Comparison of ENCODE assay signal across 10 cellular contexts in the genomic region with DNA sequence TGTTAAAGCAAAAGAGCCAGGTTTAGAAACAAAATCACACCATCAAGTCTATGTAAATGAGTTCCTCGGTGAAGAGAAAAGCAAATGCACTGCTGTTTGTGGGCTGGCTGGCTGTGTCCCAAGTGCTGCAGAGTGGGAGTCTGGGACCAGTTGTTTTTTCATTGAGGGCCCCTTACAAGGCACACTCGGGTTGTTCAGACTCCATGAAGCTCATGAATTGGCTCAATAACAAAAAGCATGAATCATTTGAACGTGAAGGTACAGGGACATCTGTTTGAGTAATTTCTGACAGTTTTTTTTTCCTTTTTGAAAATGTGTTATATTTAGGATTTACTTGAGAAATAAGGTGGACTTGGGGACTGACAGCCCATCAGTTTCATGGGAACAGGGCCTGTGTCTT. TPM values are rescaled to one million over a fixed set of nuclear protein-coding genes. Genes with fewer than 3 reads are reported as not detected.
A peak's percentile ranks its signal among the peaks of the same experiment; 100 is the strongest.
DNase-seq lines count a peak whose midpoint lies in the region; ATAC-seq and TF ChIP-seq lines count a peak whose summit lies in the region.
"Had no signal": no experiment of that assay in that cellular context is flagged by ENCODE, and none has a peak within 500 bp of the region (broad histone marks: within the 10 kb centered on the region; RNA-seq: fewer than 3 reads in every experiment).

No MANE protein-coding gene starts in this region.

- DNase-seq in activated CD4-positive, alpha-beta T cell treated with anti-CD3 and anti-CD28 coated beads for 48 hours: peak; percentile 35
- DNase-seq in activated CD4-positive, alpha-beta T cell treated with anti-CD3 and anti-CD28 coated beads for 1 hour: no peak
- peak; percentile 26 to 39 for DNase-seq in SJCRH30
- peak; percentile 6 for DNase-seq in glomerular visceral epithelial cell (ENCODE audit: extremely low spot score)
- DNase-seq in stimulated activated effector memory CD8-positive, alpha-beta T cell treated with anti-CD3 and anti-CD28 coated beads, Interleukin-12 subunit alpha, Interleukin-12 subunit beta, amount 100 ng/mL, for 72 hours (ENCODE audit: low spot score in 2 of 2): no peak
- DNase-seq in NAMALWA (ENCODE audit: low spot score): no peak
- no peak for DNase-seq in WERI-Rb-1
- DNase-seq: adrenal gland, NCI-H526 treated with DMSO at 0.1 percent for 48 hours had no signal

- no peak overlapping the region for H3K27ac ChIP-seq in SJCRH30
- no peak overlapping the region for H3K27ac ChIP-seq in WERI-Rb-1

- H3K36me3 ChIP-seq in SJCRH30: no peaks in the 10 kb centered on the region
- no peaks in the 10 kb centered on the region for H3K36me3 ChIP-seq in WERI-Rb-1
- H3K36me3 ChIP-seq: adrenal gland had no signal

- no peaks in the 10 kb centered on the region for H3K36me3 Mint-ChIP-seq in stimulated activated effector memory CD8-positive, alpha-beta T cell treated with anti-CD3 and anti-CD28 coated beads, Interleukin-12 subunit alpha, Interleukin-12 subunit beta, amount 100 ng/mL, for 72 hours

- TF ChIP-seq CTCF in WERI-Rb-1 (IDR thresholded peaks at IDR 0.05; ENCODE audit: low read depth, low read length): no peak

- no peak overlapping the region for H3K4me3 ChIP-seq in SJCRH30
- no peak overlapping the region for H3K4me3 ChIP-seq in WERI-Rb-1 (ENCODE audit: low read depth, low read length)
- H3K4me3 ChIP-seq: adrenal gland had no signal

- H3K4me1 ChIP-seq in SJCRH30: peaks cover 14% of the 10 kb centered on the region; the same call in 1 of the 2 replicates

- peak; percentile 42 for ATAC-seq in stimulated activated effector memory CD8-positive, alpha-beta T cell treated with anti-CD3 and anti-CD28 coated beads, Interleukin-12 subunit alpha, Interleukin-12 subunit beta, amount 100 ng/mL, for 72 hours
- ATAC-seq in HG03457 (IDR thresholded peaks at IDR 0.05; ENCODE audit: unreplicated experiment): no peak

- no peaks in the 10 kb centered on the region for H3K27me3 ChIP-seq in SJCRH30
- H3K27me3 ChIP-seq in WERI-Rb-1 (ENCODE audit: insufficient read depth, low read depth, severe bottlenecking): no peaks in the 10 kb centered on the region
- H3K27me3 ChIP-seq: adrenal gland had no signal

- H3K27ac Mint-ChIP-seq in stimulated activated effector memory CD8-positive, alpha-beta T cell treated with anti-CD3 and anti-CD28 coated beads, Interleukin-12 subunit alpha, Interleukin-12 subunit beta, amount 100 ng/mL, for 72 hours: peak overlapping the region; percentile 40

- peaks cover 44% of the 10 kb centered on the region for H3K4me1 Mint-ChIP-seq in stimulated activated effector memory CD8-positive, alpha-beta T cell treated with anti-CD3 and anti-CD28 coated beads, Interleukin-12 subunit alpha, Interleukin-12 subunit beta, amount 100 ng/mL, for 72 hours

- no peaks in the 10 kb centered on the region for H3K9me3 Mint-ChIP-seq in stimulated activated effector memory CD8-positive, alpha-beta T cell treated with anti-CD3 and anti-CD28 coated beads, Interleukin-12 subunit alpha, Interleukin-12 subunit beta, amount 100 ng/mL, for 72 hours

- H3K9me3 ChIP-seq in SJCRH30 (replicated peaks): 0 out of 2 replicates have a peak, but pooled peaks cover 2% of the 10 kb centered on the region
- no peaks in the 10 kb centered on the region for H3K9me3 ChIP-seq in WERI-Rb-1 (ENCODE audit: severe bottlenecking)
- H3K9me3 ChIP-seq: adrenal gland had no signal

- no peak overlapping the region for H3K4me3 Mint-ChIP-seq in stimulated activated effector memory CD8-positive, alpha-beta T cell treated with anti-CD3 and anti-CD28 coated beads, Interleukin-12 subunit alpha, Interleukin-12 subunit beta, amount 100 ng/mL, for 72 hours

RNA-seq across cellular contexts. Expression of a gene that starts 28.0 kb away (rescaled TPM):
- 4.4 and 4.7 TPM in 2 replicates for total RNA-seq in SJCRH30 (2014; rRNA removed; shearing (Covaris generic))

RNA-seq across cellular contexts. Expression of a gene that starts 56.8 kb away (rescaled TPM):
- 235 and 239 TPM in 2 replicates for total RNA-seq in SJCRH30 (2014; rRNA removed; shearing (Covaris generic))

Comparison
In these comparisons a context has a peak if more than half of its experiments do, and no peak if none do; other contexts are left out.
1. DNase-seq: peak in activated CD4-positive, alpha-beta T cell treated with anti-CD3 and anti-CD28 coated beads for 48 hours (single experiment), SJCRH30 (2 of 2) and glomerular visceral epithelial cell (single experiment); none in activated CD4-positive, alpha-beta T cell treated with anti-CD3 and anti-CD28 coated beads for 1 hour (single experiment), stimulated activated effector memory CD8-positive, alpha-beta T cell treated with anti-CD3 and anti-CD28 coated beads, Interleukin-12 subunit alpha, Interleukin-12 subunit beta, amount 100 ng/mL, for 72 hours (0 of 2), NAMALWA (single experiment) and WERI-Rb-1 (single experiment).